8 cellular contexts compared by ENCODE assay signal in the genomic region with DNA sequence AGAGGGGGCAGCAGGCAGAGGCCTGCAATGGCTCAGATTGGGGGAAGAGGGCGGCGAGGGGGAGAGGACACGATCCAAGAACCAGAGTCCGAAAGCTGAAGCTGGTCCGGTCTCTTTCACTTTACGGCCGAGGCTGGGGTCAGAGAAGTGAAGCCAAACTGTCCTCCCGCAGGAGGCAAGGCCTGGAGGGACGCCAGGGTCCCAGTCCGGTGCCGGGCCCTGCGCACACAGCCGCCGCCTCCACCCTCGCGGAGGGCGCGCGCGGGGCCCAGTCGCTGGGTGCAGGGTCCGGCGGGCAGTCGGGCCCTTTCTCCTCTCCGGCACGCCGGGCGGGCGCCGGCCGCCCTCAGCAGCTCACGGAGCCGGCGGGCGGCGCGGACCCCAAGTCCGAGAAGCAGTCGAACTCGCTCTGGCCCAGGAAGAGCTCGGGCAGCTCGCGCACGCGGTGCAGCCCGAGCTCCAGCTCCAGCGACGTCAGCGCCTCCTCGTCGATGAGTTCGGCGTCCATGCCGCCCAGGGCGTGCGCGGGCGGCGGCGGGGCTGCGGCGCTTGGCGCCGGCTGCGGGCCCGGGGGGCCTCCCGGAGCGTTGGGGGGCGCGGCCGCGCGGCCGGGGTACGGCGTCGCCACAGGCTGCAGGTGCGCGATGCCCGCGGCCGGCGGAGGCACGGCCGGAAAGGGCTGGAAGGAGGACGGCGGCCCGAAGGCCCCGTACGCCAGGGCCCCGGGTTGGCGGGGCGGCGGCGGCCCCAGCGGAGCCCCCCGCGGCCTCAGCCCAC. TPM values are rescaled to one million over a fixed set of nuclear protein-coding genes. Genes with fewer than 3 reads are reported as not detected.
DNase-seq lines count a peak whose midpoint lies in the region; ATAC-seq and TF ChIP-seq lines count a peak whose summit lies in the region.

No MANE protein-coding gene starts in this region.

- H3K27ac ChIP-seq in trophoblast cell (ENCODE audit: low read depth, low read length), result no peak overlapping the region

- no peak overlapping the region for H4K12ac ChIP-seq in trophoblast cell (ENCODE audit: low read depth, low read length)

- H3K79me2 ChIP-seq in trophoblast cell (ENCODE audit: control insufficient read depth, insufficient read depth, low read length, poor library complexity), result no peaks in the 10 kb centered on the region

- DNase-seq in LNCaP clone FGC (ENCODE audit: low read depth) (no peak), glutamatergic neuron (peak; percentile 48), trophoblast cell (peak in 1 of 2 donors; percentile 39), hippocampal formation (lab: John Stamatoyannopoulos, UW) (no peak), HPDE6-E6E7 (ENCODE audit: extremely low spot score) (no peak), inferior parietal cortex (ENCODE audit: extremely low spot score) (no peak)
- peak; percentile 22 for DNase-seq in activated T-helper 2 cell treated with anti-CD3 and anti-CD28 coated beads, Interferon-gamma antibody, Interleukin-2, Interleukin-4, amounts not matched to agents 10 μg/mL and 5 μg/mL and 100 μg/mL, durations not matched to agents 14 hours and 24 hours and 36 hours (ENCODE audit: low spot score)

- H3K9ac ChIP-seq in trophoblast cell (ENCODE audit: low read length), result no peak overlapping the region

- no peak overlapping the region for H2BK12ac ChIP-seq in trophoblast cell (ENCODE audit: low read length)

- H3K9me3 ChIP-seq in trophoblast cell (ENCODE audit: insufficient read depth, low read depth, low read length), result no peaks in the 10 kb centered on the region

- no peak overlapping the region for H3K18ac ChIP-seq in trophoblast cell (ENCODE audit: low read length)

- no peak overlapping the region for H2BK5ac ChIP-seq in trophoblast cell (ENCODE audit: low read depth, low read length, poor library complexity)

- peaks cover 30% of the 10 kb centered on the region for H3K27me3 Mint-ChIP-seq in activated T-helper 2 cell treated with anti-CD3 and anti-CD28 coated beads, Interferon-gamma antibody, Interleukin-2, Interleukin-4, amounts not matched to agents 10 μg/mL and 5 μg/mL and 100 μg/mL, durations not matched to agents 14 hours and 24 hours and 36 hours (ENCODE audit: low read depth)
- peaks cover 16% of the 10 kb centered on the region for H3K27me3 Mint-ChIP-seq in glutamatergic neuron (ENCODE audit: unreplicated experiment)

- H3K23ac ChIP-seq in trophoblast cell (ENCODE audit: low read length), result no peak overlapping the region

- H3K27me3 ChIP-seq in trophoblast cell (ENCODE audit: insufficient read depth, low read length), result peaks cover 14% of the 10 kb centered on the region

- peak overlapping the region; percentile 20 for H2AFZ ChIP-seq in trophoblast cell (ENCODE audit: insufficient read depth, low read length, poor library complexity)

- H3K27ac Mint-ChIP-seq in activated T-helper 2 cell treated with anti-CD3 and anti-CD28 coated beads, Interferon-gamma antibody, Interleukin-2, Interleukin-4, amounts not matched to agents 10 μg/mL and 5 μg/mL and 100 μg/mL, durations not matched to agents 14 hours and 24 hours and 36 hours, result peak overlapping the region; percentile 62
- no peak overlapping the region for H3K27ac Mint-ChIP-seq in glutamatergic neuron (ENCODE audit: unreplicated experiment)

- H4K8ac ChIP-seq in trophoblast cell (ENCODE audit: low read depth, low read length), result no peak overlapping the region

- H3K4me3 ChIP-seq in LNCaP clone FGC (ENCODE audit: low read depth, low read length) (peak overlapping the region; percentile 52), trophoblast cell (ENCODE audit: low read depth, low read length) (peak overlapping the region; percentile 73)

- peak overlapping the region; percentile 80 for H3K4me3 Mint-ChIP-seq in activated T-helper 2 cell treated with anti-CD3 and anti-CD28 coated beads, Interferon-gamma antibody, Interleukin-2, Interleukin-4, amounts not matched to agents 10 μg/mL and 5 μg/mL and 100 μg/mL, durations not matched to agents 14 hours and 24 hours and 36 hours (ENCODE audit: low read depth)
- peak overlapping the region; percentile 81 for H3K4me3 Mint-ChIP-seq in glutamatergic neuron (ENCODE audit: unreplicated experiment)

- peaks cover 13% of the 10 kb centered on the region for H3K4me1 Mint-ChIP-seq in activated T-helper 2 cell treated with anti-CD3 and anti-CD28 coated beads, Interferon-gamma antibody, Interleukin-2, Interleukin-4, amounts not matched to agents 10 μg/mL and 5 μg/mL and 100 μg/mL, durations not matched to agents 14 hours and 24 hours and 36 hours (ENCODE audit: low read depth)
- peaks cover 3% of the 10 kb centered on the region for H3K4me1 Mint-ChIP-seq in glutamatergic neuron (ENCODE audit: low read depth, unreplicated experiment)

- TF ChIP-seq CTCF in LNCaP clone FGC (IDR thresholded peaks at IDR 0.05; ENCODE audit: control insufficient read depth, extremely low read depth, insufficient read depth) (no peak), glutamatergic neuron (IDR thresholded peaks at IDR 0.05; ENCODE audit: partially characterized antibody, unreplicated experiment) (no peak)

- H3K36me3 Mint-ChIP-seq in activated T-helper 2 cell treated with anti-CD3 and anti-CD28 coated beads, Interferon-gamma antibody, Interleukin-2, Interleukin-4, amounts not matched to agents 10 μg/mL and 5 μg/mL and 100 μg/mL, durations not matched to agents 14 hours and 24 hours and 36 hours (ENCODE audit: low read depth), result no peaks in the 10 kb centered on the region
- no peaks in the 10 kb centered on the region for H3K36me3 Mint-ChIP-seq in glutamatergic neuron (ENCODE audit: unreplicated experiment)

- no peak overlapping the region for H2BK120ac ChIP-seq in trophoblast cell (ENCODE audit: insufficient read depth, low read length, poor library complexity)

- H4K91ac ChIP-seq in trophoblast cell (ENCODE audit: low read depth, low read length), result no peak overlapping the region

- H3K4me2 ChIP-seq in trophoblast cell (ENCODE audit: low read length), result peak overlapping the region; percentile 97

- no peak overlapping the region for H2AK5ac ChIP-seq in trophoblast cell (ENCODE audit: low read length)

- ATAC-seq in GM19025 (IDR thresholded peaks at IDR 0.05; ENCODE audit: low read depth, unreplicated experiment), result peak; percentile 4

- no peaks in the 10 kb centered on the region for H3K9me3 Mint-ChIP-seq in activated T-helper 2 cell treated with anti-CD3 and anti-CD28 coated beads, Interferon-gamma antibody, Interleukin-2, Interleukin-4, amounts not matched to agents 10 μg/mL and 5 μg/mL and 100 μg/mL, durations not matched to agents 14 hours and 24 hours and 36 hours
- H3K9me3 Mint-ChIP-seq in glutamatergic neuron (ENCODE audit: unreplicated experiment), result peaks cover 4% of the 10 kb centered on the region

- intact Hi-C loops in activated T-helper 2 cell treated with anti-CD3 and anti-CD28 coated beads, Interferon-gamma antibody, Interleukin-2, Interleukin-4, amounts not matched to agents 10 μg/mL and 5 μg/mL and 100 μg/mL, durations not matched to agents 14 hours and 24 hours and 36 hours (cut with micrococcal nuclease), result loop anchor here (10.0 kb wide), 1 partner anchor 167 kb away; a partner anchor contains a TSS

- H3K79me1 ChIP-seq in trophoblast cell (ENCODE audit: low read length), result no peaks in the 10 kb centered on the region

- no peak overlapping the region for H3K4ac ChIP-seq in trophoblast cell (ENCODE audit: low read depth, low read length)

- no peak overlapping the region for H3K14ac ChIP-seq in trophoblast cell (ENCODE audit: low read length)

- peaks cover 0 to 14% of the 10 kb centered on the region in 2 experiments for H3K4me1 ChIP-seq in trophoblast cell (ENCODE audit: control insufficient read depth in 1 of 2, insufficient read depth in 2 of 2, low read length in 2 of 2)

- H3K36me3 ChIP-seq in trophoblast cell (ENCODE audit: control insufficient read depth in 1 of 2, insufficient read depth in 2 of 2, low read length in 2 of 2), result no peaks in the 10 kb centered on the region

- no CpG with 5 or more reads among the region's 98 CpGs for WGBS in trophoblast cell (ENCODE audit: extremely low coverage, insufficient coverage, insufficient read length)

RNA-seq across cellular contexts. Expression of a gene that starts 0.7 kb away (rescaled TPM):
- 3.6 and 4.2 TPM in 2 replicates for total RNA-seq in activated T-helper 2 cell treated with anti-CD3 and anti-CD28 coated beads, Interferon-gamma antibody, Interleukin-2, Interleukin-4, amounts not matched to agents 10 μg/mL and 5 μg/mL and 100 μg/mL, durations not matched to agents 14 hours and 24 hours and 36 hours
- total RNA-seq in glutamatergic neuron (ENCODE audit: unreplicated experiment), result 3.8 TPM
- 2.7 and 3.4 TPM in 2 replicates for polyA plus RNA-seq in trophoblast cell (2013)

Comparison
In these comparisons a context has a peak if more than half of its experiments do, and no peak if none do; other contexts are left out.
1. DNase-seq: peak in activated T-helper 2 cell treated with anti-CD3 and anti-CD28 coated beads, Interferon-gamma antibody, Interleukin-2, Interleukin-4, amounts not matched to agents 10 μg/mL and 5 μg/mL and 100 μg/mL, durations not matched to agents 14 hours and 24 hours and 36 hours (single experiment) and glutamatergic neuron (single experiment); none in LNCaP clone FGC (single experiment), hippocampal formation (0 of 2), HPDE6-E6E7 (single experiment) and inferior parietal cortex (single experiment).